Comparison of ENCODE assay signal across 13 cellular contexts in the genomic region with DNA sequence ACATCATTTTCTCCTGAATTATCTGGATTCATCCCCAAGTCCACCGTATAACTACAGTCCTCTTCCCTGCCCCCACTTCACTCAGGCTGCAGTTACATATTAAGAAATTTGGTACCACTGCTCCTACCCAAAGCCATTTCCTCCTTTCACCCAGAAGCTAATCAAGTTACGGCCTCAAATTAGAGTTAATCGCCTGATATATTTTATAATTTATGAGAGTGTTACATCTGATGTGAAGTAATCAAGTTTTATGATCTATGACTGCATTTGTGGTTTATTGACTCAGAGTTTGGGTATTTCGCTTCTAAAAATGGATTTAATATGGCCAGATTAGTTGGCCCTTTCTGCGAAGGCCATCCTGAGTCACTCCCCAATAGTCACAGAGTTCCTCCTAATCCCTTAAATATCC.
DNase-seq lines count a peak whose midpoint lies in the region; ATAC-seq, FAIRE-seq and TF ChIP-seq lines count a peak whose summit lies in the region.
"Had no signal": no experiment of that assay in that cellular context is flagged by ENCODE, and none has a peak within 500 bp of the region (broad histone marks: within the 10 kb centered on the region; RNA-seq: fewer than 3 reads in every experiment).

No MANE protein-coding gene starts in this region.

- TF ChIP-seq CTCF in AG04449 (IDR thresholded peaks at IDR 0.05; ENCODE audit: insufficient read depth, low read length, missing control alignments) (no peak), kidney (IDR thresholded peaks at IDR 0.05; ENCODE audit: borderline replicate concordance, extremely low read depth, insufficient read depth) (no peak)

- H3K36me3 ChIP-seq in kidney (ENCODE audit: control insufficient read depth in 1 of 2, insufficient read depth in 2 of 2, low read length in 2 of 2), result no peaks in the 10 kb centered on the region
- H3K36me3 ChIP-seq: pancreas had no signal

- FAIRE-seq in kidney (lab: Jason Lieb, UNC), result no peak
- FAIRE-seq: pancreas had no signal

- no peaks in the 10 kb centered on the region for H3K9me3 ChIP-seq in kidney (ENCODE audit: control insufficient read depth in 1 of 2, low read length in 2 of 2)
- H3K9me3 ChIP-seq: pancreas had no signal

- DNase-seq in AG04449 (ENCODE audit: low read depth, low spot score) (peak; percentile 2), HS-5 (ENCODE audit: low read depth) (peak; percentile 89), T1000 (lab: John Stamatoyannopoulos, UW) (peak; percentile 31), foreskin melanocyte (peak; percentile 23), caudate nucleus (lab: John Stamatoyannopoulos, UW) (no peak), kidney (no peak)
- DNase-seq: head of caudate nucleus, NCI-H1048, pancreas, SHP77 had no signal

- H3K4me3 ChIP-seq in AG04449 (ENCODE audit: low read depth, low read length) (no peak overlapping the region), kidney (ENCODE audit: low read length in 2 of 2) (no peak overlapping the region)
- H3K4me3 ChIP-seq: pancreas had no signal

- ATAC-seq in HG02973 (IDR thresholded peaks at IDR 0.05; ENCODE audit: unreplicated experiment), result no peak
- no peak for ATAC-seq in HG02981 (IDR thresholded peaks at IDR 0.05; ENCODE audit: unreplicated experiment)
- ATAC-seq: pancreas had no signal

- intact Hi-C loops in kidney (cut with DNase I), result no loop called here

- CTCF ChIA-PET in AG04449 (lab: Yijun Ruan, JAX), result no interaction called here

- H3K27ac ChIP-seq in caudate nucleus (ENCODE audit: low read depth, low read length) (no peak overlapping the region), kidney (ENCODE audit: low read depth in 2 of 2, low read length in 2 of 2) (no peak overlapping the region)
- H3K27ac ChIP-seq: pancreas, VCaP had no signal

- H3K9ac ChIP-seq in kidney (ENCODE audit: low read length in 2 of 2), result no peak overlapping the region

- H3K4me1 ChIP-seq in kidney (ENCODE audit: control insufficient read depth in 1 of 2, insufficient read depth in 1 of 2, low read depth in 1 of 2, low read length in 2 of 2), result no peaks in the 10 kb centered on the region
- H3K4me1 ChIP-seq: pancreas had no signal

- POLR2A ChIA-PET in AG04449 (lab: Yijun Ruan, JAX), result no interaction called here

Comparison
In these comparisons a context has a peak if more than half of its experiments do, and no peak if none do; other contexts are left out.
1. DNase-seq: peak in AG04449 (single experiment), HS-5 (single experiment), T1000 (single experiment) and foreskin melanocyte (single experiment); none in caudate nucleus (0 of 61) and kidney (single experiment).